ENCODE assay signal across 22 cellular contexts in genomic region chr5:134564396-134564795, GRCh38. TPM values are rescaled to one million over a fixed set of nuclear protein-coding genes. Genes with fewer than 3 reads are reported as not detected.
DNase-seq lines count a peak whose midpoint lies in the region; ATAC-seq, FAIRE-seq and TF ChIP-seq lines count a peak whose summit lies in the region.
"Had no signal": no experiment of that assay in that cellular context is flagged by ENCODE, and none has a peak within 500 bp of the region (broad histone marks: within the 10 kb centered on the region; RNA-seq: fewer than 3 reads in every experiment).

No MANE protein-coding gene starts in this region.

- H3K4me1 Mint-ChIP-seq in CD4-positive, CD25-positive, alpha-beta regulatory T cell = peaks cover 0 to 19% (median 4%) of the 10 kb centered on the region in 4 donors
- peaks cover 5% of the 10 kb centered on the region for H3K4me1 Mint-ChIP-seq in CD4-positive, alpha-beta T cell (ENCODE audit: low read depth)
- H3K4me1 Mint-ChIP-seq in IgD-negative memory B cell = peaks cover 4 to 6% (median 5%) of the 10 kb centered on the region in 3 donors
- H3K4me1 Mint-ChIP-seq: GM23338 had no signal

- H3K4me3 ChIP-seq in CD4-positive, CD25-positive, alpha-beta regulatory T cell (ENCODE audit: low read depth, low read length) = no peak overlapping the region
- no peak overlapping the region for H3K4me3 ChIP-seq in osteoblast (ENCODE audit: insufficient read depth, low read length)
- H3K4me3 ChIP-seq in GM23248 = no peak overlapping the region
- H3K4me3 ChIP-seq: GM23338 had no signal

- no peaks in the 10 kb centered on the region for H3K9me3 ChIP-seq in CD4-positive, CD25-positive, alpha-beta regulatory T cell (ENCODE audit: control insufficient read depth in 2 of 2, low read length in 2 of 2)
- H3K9me3 ChIP-seq in CD4-positive, alpha-beta T cell (ENCODE audit: control insufficient read depth, low read length) = no peaks in the 10 kb centered on the region
- no peaks in the 10 kb centered on the region for H3K9me3 ChIP-seq in osteoblast (ENCODE audit: low read depth, low read length)
- H3K9me3 ChIP-seq in GM23248 (ENCODE audit: low read depth) = no peaks in the 10 kb centered on the region
- H3K9me3 ChIP-seq: BE2C, Caco-2 had no signal

- WGBS in GM23248 (ENCODE audit: low coverage in 1 of 2, low lambda C conversion rate in 2 of 2, missing lambda C conversion rate in 2 of 2), 2 experiments = 99 to 100% methylated on average over 4 of the region's 4 CpGs

- peak overlapping the region in 1 of 3 donors; percentile 31 for H3K27ac Mint-ChIP-seq in CD4-positive, CD25-positive, alpha-beta regulatory T cell
- peak overlapping the region; percentile 33 for H3K27ac Mint-ChIP-seq in CD4-positive, alpha-beta T cell
- peak overlapping the region in 2 of 3 donors; percentile 58 to 73 for H3K27ac Mint-ChIP-seq in IgD-negative memory B cell
- H3K27ac Mint-ChIP-seq: GM23338, HFFc6 had no signal

- H3K9ac ChIP-seq in GM23248 = no peak overlapping the region

- H3K27me3 ChIP-seq in CD4-positive, CD25-positive, alpha-beta regulatory T cell (ENCODE audit: control insufficient read depth, insufficient read depth, low read length) = no peaks in the 10 kb centered on the region
- no peaks in the 10 kb centered on the region for H3K27me3 ChIP-seq in CD4-positive, alpha-beta T cell (ENCODE audit: control insufficient read depth, insufficient read depth, low read length)
- no peaks in the 10 kb centered on the region for H3K27me3 ChIP-seq in osteoblast (ENCODE audit: insufficient read depth, low read length)
- no peaks in the 10 kb centered on the region for H3K27me3 ChIP-seq in GM23248 (replicated peaks; ENCODE audit: insufficient read depth)
- H3K27me3 ChIP-seq: BE2C had no signal

- H2AFZ ChIP-seq in osteoblast (ENCODE audit: low read length) = no peak overlapping the region
- H2AFZ ChIP-seq in GM23248 = no peak overlapping the region
- H2AFZ ChIP-seq: GM23338 had no signal

- H3K79me2 ChIP-seq in osteoblast (ENCODE audit: insufficient read depth, low read length) (peaks cover 11% of the 10 kb centered on the region), GM23248 (ENCODE audit: insufficient read depth) (peaks cover 8% of the 10 kb centered on the region)

- H3K36me3 Mint-ChIP-seq in CD4-positive, CD25-positive, alpha-beta regulatory T cell = peaks cover 32% of the 10 kb centered on the region
- peaks cover 96% of the 10 kb centered on the region for H3K36me3 Mint-ChIP-seq in CD4-positive, alpha-beta T cell (ENCODE audit: low read depth)
- H3K36me3 Mint-ChIP-seq in IgD-negative memory B cell = no peaks in the 10 kb centered on the region

- CTCF ChIA-PET in CD4-positive, alpha-beta T cell (lab: Charles Lee) = no interaction called here

- no peaks in the 10 kb centered on the region for H3K4me1 ChIP-seq in CD4-positive, CD25-positive, alpha-beta regulatory T cell (ENCODE audit: control insufficient read depth, insufficient read depth, low read length, poor library complexity, severe bottlenecking)
- peaks cover 26% of the 10 kb centered on the region for H3K4me1 ChIP-seq in osteoblast (ENCODE audit: insufficient read depth, low read length)
- peaks cover 16% of the 10 kb centered on the region for H3K4me1 ChIP-seq in GM23248 (ENCODE audit: insufficient read depth)
- H3K4me1 ChIP-seq: BE2C, Caco-2 had no signal

- no peak for ATAC-seq in CD4-positive, CD25-positive, alpha-beta regulatory T cell (ENCODE audit: low read depth in 2 of 2)
- ATAC-seq in CD4-positive, alpha-beta T cell (ENCODE audit: poor library complexity) = no peak
- no peak for ATAC-seq in HG03460 (IDR thresholded peaks at IDR 0.05; ENCODE audit: unreplicated experiment)
- no peak for ATAC-seq in GM18867 (IDR thresholded peaks at IDR 0.05; ENCODE audit: unreplicated experiment)
- ATAC-seq: GM23338, HCT116, HepG2 had no signal

- POLR2A ChIA-PET in CD4-positive, alpha-beta T cell (lab: Charles Lee) = no interaction called here

- H3K36me3 ChIP-seq in CD4-positive, CD25-positive, alpha-beta regulatory T cell (ENCODE audit: control insufficient read depth, insufficient read depth, low read length) = peaks cover 100% of the 10 kb centered on the region
- H3K36me3 ChIP-seq in osteoblast (ENCODE audit: insufficient read depth, low read length) = peaks cover 52% of the 10 kb centered on the region
- H3K36me3 ChIP-seq in GM23248 (ENCODE audit: low read depth) = peaks cover 19% of the 10 kb centered on the region; the same call in 1 of the 2 replicates

- no peaks in the 10 kb centered on the region for H3K9me3 Mint-ChIP-seq in CD4-positive, CD25-positive, alpha-beta regulatory T cell
- no peaks in the 10 kb centered on the region for H3K9me3 Mint-ChIP-seq in CD4-positive, alpha-beta T cell
- H3K9me3 Mint-ChIP-seq in IgD-negative memory B cell = no peaks in the 10 kb centered on the region
- H3K9me3 Mint-ChIP-seq: GM23338, HFFc6 had no signal

- H3K4me3 Mint-ChIP-seq in CD4-positive, CD25-positive, alpha-beta regulatory T cell = no peak overlapping the region
- no peak overlapping the region for H3K4me3 Mint-ChIP-seq in CD4-positive, alpha-beta T cell
- H3K4me3 Mint-ChIP-seq in IgD-negative memory B cell = no peak overlapping the region
- H3K4me3 Mint-ChIP-seq: GM23338, HFFc6 had no signal

- no peaks in the 10 kb centered on the region for H3K27me3 Mint-ChIP-seq in CD4-positive, CD25-positive, alpha-beta regulatory T cell
- no peaks in the 10 kb centered on the region for H3K27me3 Mint-ChIP-seq in CD4-positive, alpha-beta T cell
- no peaks in the 10 kb centered on the region for H3K27me3 Mint-ChIP-seq in IgD-negative memory B cell

- in situ Hi-C loops in GM23248 (cut with MboI) = no loop called here

- peak overlapping the region; percentile 16 for H3K27ac ChIP-seq in CD4-positive, CD25-positive, alpha-beta regulatory T cell (ENCODE audit: insufficient read depth, low read length, poor library complexity, severe bottlenecking)
- H3K27ac ChIP-seq in CD4-positive, alpha-beta T cell (ENCODE audit: low read depth, low read length) = no peak overlapping the region
- H3K27ac ChIP-seq in osteoblast (ENCODE audit: low read depth, low read length) = no peak overlapping the region
- H3K27ac ChIP-seq in GM23248 = no peak overlapping the region

- H3K4me2 ChIP-seq in osteoblast (ENCODE audit: insufficient read depth, low read length) (no peak overlapping the region), GM23248 (ENCODE audit: unreplicated experiment) (no peak overlapping the region)
- H3K4me2 ChIP-seq: GM23338 had no signal

- no peak for FAIRE-seq in HTR-8/SVneo (lab: Jason Lieb, UNC)
- FAIRE-seq: A204.1, D721Med, G401.6, GM12891, HepG2 had no signal

- no peaks in the 10 kb centered on the region for H3K9me2 ChIP-seq in GM23248 (ENCODE audit: insufficient read depth)

- DNase-seq in CD4-positive, CD25-positive, alpha-beta regulatory T cell = no peak
- no peak for DNase-seq in CD4-positive, alpha-beta T cell
- DNase-seq in osteoblast (ENCODE audit: insufficient read length, low spot score, missing footprints) = peak; percentile 53
- no peak for DNase-seq in HTR-8/SVneo (ENCODE audit: insufficient read length, low spot score)
- no peak for DNase-seq in GM23248
- DNase-seq: ACHN, BE2C, C1 segment of cervical spinal cord, Caco-2, H7, HFFc6, KG1 had no signal

- no peak for TF ChIP-seq CTCF in CD4-positive, alpha-beta T cell (IDR thresholded peaks at IDR 0.05)
- TF ChIP-seq CTCF in osteoblast (IDR thresholded peaks at IDR 0.05; ENCODE audit: extremely low read depth, low read depth, low read length) = no peak

- H4K20me1 ChIP-seq in osteoblast (ENCODE audit: insufficient read depth, low read length) = no peaks in the 10 kb centered on the region
- H4K20me1 ChIP-seq in GM23248 (ENCODE audit: insufficient read depth) = no peaks in the 10 kb centered on the region

- intact Hi-C loops in CD4-positive, alpha-beta T cell (cut with DNase I, micrococcal nuclease) = no loop called here

- H3F3A ChIP-seq in GM23248 (ENCODE audit: insufficient read depth) = 0 out of 2 replicates have a peak, but pooled peaks cover 16% of the 10 kb centered on the region

RNA-seq across cellular contexts. Expression of gene JADE2, which starts 38.9 kb away (rescaled TPM):
- total RNA-seq in CD4-positive, CD25-positive, alpha-beta regulatory T cell = 162 TPM
- polyA plus RNA-seq in CD4-positive, CD25-positive, alpha-beta regulatory T cell = 10 to 100 TPM; 19.2 to 31.7 (median 22.7) TPM
- total RNA-seq in CD4-positive, alpha-beta T cell = 100 to 1,000 TPM; 120 to 124 TPM
- polyA plus RNA-seq in IgD-negative memory B cell (46.7 TPM), GM23248 (2016; fragmentation: Nextera tagmentation; extraction: Ambion mirVana) (7.1 and 8.0 TPM in 2 replicates)
- total RNA-seq in osteoblast = 22.7 and 26.8 TPM in 2 replicates
- 18.0 and 20.9 TPM in 2 replicates for total RNA-seq in GM23248 (2014; rRNA removed; shearing (Covaris generic))
